Comparison of ENCODE assay signal across 16 cellular contexts in genomic region chr13:73991884-73992283, GRCh38.
DNase-seq lines count a peak whose midpoint lies in the region; ATAC-seq and TF ChIP-seq lines count a peak whose summit lies in the region.
"Had no signal": no experiment of that assay in that cellular context is flagged by ENCODE, and none has a peak within 500 bp of the region (broad histone marks: within the 10 kb centered on the region; RNA-seq: fewer than 3 reads in every experiment).

No MANE protein-coding gene starts in this region.

- no peaks in the 10 kb centered on the region for H3K36me3 ChIP-seq in mucosa of descending colon (ENCODE audit: low read depth)
- H3K36me3 ChIP-seq: esophagus squamous epithelium had no signal

- H3K4me1 Mint-ChIP-seq in stimulated activated naive CD8-positive, alpha-beta T cell treated with anti-CD3 and anti-CD28 coated beads, Interleukin-15, amount 100 ng/mL, for 72 hours = peaks cover 38% of the 10 kb centered on the region

- H3K4me1 ChIP-seq in mucosa of descending colon (ENCODE audit: low read depth) = no peaks in the 10 kb centered on the region

- no peaks in the 10 kb centered on the region for H3K27me3 Mint-ChIP-seq in stimulated activated naive CD8-positive, alpha-beta T cell treated with anti-CD3 and anti-CD28 coated beads, Interleukin-15, amount 100 ng/mL, for 72 hours
- H3K27me3 Mint-ChIP-seq: CD8-positive, alpha-beta memory T cell had no signal

- ATAC-seq in HG03175 (IDR thresholded peaks at IDR 0.05; ENCODE audit: unreplicated experiment) = peak; percentile 28
- ATAC-seq in mucosa of descending colon = peak; percentile 48
- ATAC-seq in GM21529 (IDR thresholded peaks at IDR 0.05; ENCODE audit: unreplicated experiment) = no peak
- ATAC-seq in stimulated activated naive CD8-positive, alpha-beta T cell treated with anti-CD3 and anti-CD28 coated beads, Interleukin-15, amount 100 ng/mL, for 72 hours = no peak
- ATAC-seq: HepG2, PC-3 had no signal

- intact Hi-C loops in mucosa of descending colon (cut with DNase I, micrococcal nuclease) = no loop called here

- no peak overlapping the region for H3K4me3 ChIP-seq in mucosa of descending colon
- H3K4me3 ChIP-seq: esophagus squamous epithelium had no signal

- DNase-seq in NCI-H2171 treated with DMSO at 0.1 percent for 48 hours (lab: John Stamatoyannopoulos, UW) (peak; percentile 44), NCI-H2171 (lab: John Stamatoyannopoulos, UW) (no peak), NCI-H748 (lab: John Stamatoyannopoulos, UW; ENCODE audit: unreplicated experiment) (peak; percentile 81), mucosa of descending colon (no peak), A172 (ENCODE audit: low spot score) (no peak)
- no peak for DNase-seq in stimulated activated naive CD8-positive, alpha-beta T cell treated with anti-CD3 and anti-CD28 coated beads, Interleukin-15, amount 100 ng/mL, for 72 hours
- DNase-seq: activated CD4-positive, CD25-positive, alpha-beta regulatory T cell treated with anti-CD3 and anti-CD28 coated beads, Interleukin-2, amount 50 U/mL, for 72 hours; activated CD8-positive, alpha-beta memory T cell treated with anti-CD3 and anti-CD28 coated beads, Interleukin-2, amount 50 U/mL, for 48 hours; CD8-positive, alpha-beta memory T cell; esophagus squamous epithelium; hypothalamus; NCI-H1048; PC-3 had no signal

- no peak for TF ChIP-seq CTCF in mucosa of descending colon (IDR thresholded peaks at IDR 0.05)

- H3K4me3 Mint-ChIP-seq in stimulated activated naive CD8-positive, alpha-beta T cell treated with anti-CD3 and anti-CD28 coated beads, Interleukin-15, amount 100 ng/mL, for 72 hours = no peak overlapping the region
- H3K4me3 Mint-ChIP-seq: CD8-positive, alpha-beta memory T cell had no signal

- H3K27ac Mint-ChIP-seq in stimulated activated naive CD8-positive, alpha-beta T cell treated with anti-CD3 and anti-CD28 coated beads, Interleukin-15, amount 100 ng/mL, for 72 hours = no peak overlapping the region

- H3K9me3 Mint-ChIP-seq in stimulated activated naive CD8-positive, alpha-beta T cell treated with anti-CD3 and anti-CD28 coated beads, Interleukin-15, amount 100 ng/mL, for 72 hours = no peaks in the 10 kb centered on the region
- H3K9me3 Mint-ChIP-seq: CD8-positive, alpha-beta memory T cell had no signal

- no peaks in the 10 kb centered on the region for H3K9me3 ChIP-seq in mucosa of descending colon
- H3K9me3 ChIP-seq: esophagus squamous epithelium had no signal

Comparison
In these comparisons a context has a peak if more than half of its experiments do, and no peak if none do; other contexts are left out.
1. DNase-seq: peak in NCI-H2171 treated with DMSO at 0.1 percent for 48 hours (single experiment) and NCI-H748 (single experiment); none in NCI-H2171 (single experiment), mucosa of descending colon (0 of 3), A172 (single experiment) and stimulated activated naive CD8-positive, alpha-beta T cell treated with anti-CD3 and anti-CD28 coated beads, Interleukin-15, amount 100 ng/mL, for 72 hours (0 of 2).
2. ATAC-seq: peak in HG03175 (single experiment) and mucosa of descending colon (single experiment); none in GM21529 (single experiment) and stimulated activated naive CD8-positive, alpha-beta T cell treated with anti-CD3 and anti-CD28 coated beads, Interleukin-15, amount 100 ng/mL, for 72 hours (single experiment).